1 cellular context compared by ENCODE assay signal in the genomic region with DNA sequence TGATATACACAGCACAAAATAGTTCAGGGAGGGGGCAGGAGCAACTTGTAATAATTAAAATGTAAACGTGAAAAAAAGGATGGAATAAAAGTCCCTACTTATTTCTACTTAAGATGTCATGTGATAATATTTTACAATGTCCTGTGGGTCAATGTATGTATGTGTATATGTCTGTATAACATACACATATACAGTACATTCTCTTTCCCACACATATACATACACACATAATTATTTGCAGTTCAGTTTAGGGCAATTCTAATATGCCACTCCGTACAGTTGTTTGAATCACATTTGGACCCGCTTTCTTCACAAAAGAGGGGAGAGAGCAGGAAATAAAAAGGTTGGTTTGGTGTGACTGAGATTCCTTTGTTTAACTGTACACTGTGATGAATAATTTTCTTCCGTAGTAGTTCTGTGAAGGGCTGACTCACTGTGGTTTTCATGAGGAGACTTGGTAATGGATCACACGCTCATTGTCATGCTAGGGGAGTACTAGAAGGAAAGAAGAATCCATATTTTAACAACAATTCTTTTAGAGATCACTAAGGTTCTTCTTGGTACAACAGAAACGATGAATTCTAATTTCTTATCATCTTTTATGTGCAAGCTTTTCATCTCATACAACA.
TF ChIP-seq lines count a peak whose summit lies in the region.

No MANE protein-coding gene starts in this region.

TF ChIP-seq in SK-N-SH, 30 proteins besides CTCF, POLR2A, EP300 and RAD21 (continued from another document):
- TF ChIP-seq SMC3 (IDR thresholded peaks at IDR 0.05; ENCODE audit: low read depth, low read length) = no peak
- TF ChIP-seq, protein P1, sequence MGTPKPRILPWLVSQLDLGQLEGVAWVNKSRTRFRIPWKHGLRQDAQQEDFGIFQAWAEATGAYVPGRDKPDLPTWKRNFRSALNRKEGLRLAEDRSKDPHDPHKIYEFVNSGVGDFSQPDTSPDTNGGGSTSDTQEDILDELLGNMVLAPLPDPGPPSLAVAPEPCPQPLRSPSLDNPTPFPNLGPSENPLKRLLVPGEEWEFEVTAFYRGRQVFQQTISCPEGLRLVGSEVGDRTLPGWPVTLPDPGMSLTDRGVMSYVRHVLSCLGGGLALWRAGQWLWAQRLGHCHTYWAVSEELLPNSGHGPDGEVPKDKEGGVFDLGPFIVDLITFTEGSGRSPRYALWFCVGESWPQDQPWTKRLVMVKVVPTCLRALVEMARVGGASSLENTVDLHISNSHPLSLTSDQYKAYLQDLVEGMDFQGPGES (IDR thresholded peaks at IDR 0.05; ENCODE audit: low read depth, low read length) = no peak
- peak; percentile 89 for TF ChIP-seq FOSL2 (IDR thresholded peaks at IDR 0.05; ENCODE audit: borderline replicate concordance, low read depth)
- no peak for TF ChIP-seq CHD2 (IDR thresholded peaks at IDR 0.05; ENCODE audit: low read length, partially characterized antibody)
- TF ChIP-seq, protein P2, sequence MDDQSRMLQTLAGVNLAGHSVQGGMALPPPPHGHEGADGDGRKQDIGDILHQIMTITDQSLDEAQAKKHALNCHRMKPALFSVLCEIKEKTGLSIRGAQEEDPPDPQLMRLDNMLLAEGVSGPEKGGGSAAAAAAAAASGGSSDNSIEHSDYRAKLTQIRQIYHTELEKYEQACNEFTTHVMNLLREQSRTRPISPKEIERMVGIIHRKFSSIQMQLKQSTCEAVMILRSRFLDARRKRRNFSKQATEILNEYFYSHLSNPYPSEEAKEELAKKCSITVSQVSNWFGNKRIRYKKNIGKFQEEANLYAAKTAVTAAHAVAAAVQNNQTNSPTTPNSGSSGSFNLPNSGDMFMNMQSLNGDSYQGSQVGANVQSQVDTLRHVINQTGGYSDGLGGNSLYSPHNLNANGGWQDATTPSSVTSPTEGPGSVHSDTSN (IDR thresholded peaks at IDR 0.05) = peak; percentile 71
- no peak for TF ChIP-seq GATA2 (CRISPR knock-in tag; IDR thresholded peaks at IDR 0.05)
